In the genomic region with DNA sequence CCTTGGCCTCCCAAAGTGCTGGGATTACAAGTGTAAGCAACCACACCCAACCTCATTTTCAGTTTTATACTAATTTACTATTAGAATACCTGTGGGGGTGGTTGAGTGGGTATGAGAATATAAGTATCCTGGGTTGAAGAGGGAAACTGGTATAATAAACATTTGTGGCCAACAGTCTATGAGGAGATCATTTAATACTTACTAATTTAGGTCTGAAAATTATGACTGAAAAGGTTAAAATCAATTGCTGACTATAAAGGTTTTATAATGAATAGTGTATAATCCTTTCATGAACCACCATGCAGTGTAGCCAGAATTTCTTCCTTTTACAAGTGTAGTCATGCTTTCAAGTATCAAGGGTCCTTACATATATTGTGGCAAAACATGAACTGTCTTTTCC, we compare ENCODE assay signal across 2 cellular contexts.
TF ChIP-seq lines count a peak whose summit lies in the region.

No MANE protein-coding gene starts in this region.

TF ChIP-seq in K562, 482 proteins besides CTCF, POLR2A, EP300 and RAD21:
- TF ChIP-seq RBM39 (optimal IDR thresholded peaks at IDR 0.05; ENCODE audit: low read depth, low read length) (no peak), ZNF507 (tag; conservative IDR thresholded peaks at IDR 0.05) (no peak), RBM17 (IDR thresholded peaks at IDR 0.05; ENCODE audit: borderline replicate concordance, low read depth, low read length) (no peak)
TF ChIP-seq in K562: peak in this region for 0.

TF ChIP-seq in SK-N-SH treated with all-trans-retinoic acid at 6 μM for 48 hours, 23 proteins besides CTCF, POLR2A, EP300 and RAD21:
- TF ChIP-seq TCF4 (CRISPR knock-in tag; IDR thresholded peaks at IDR 0.05; ENCODE audit: borderline replicate concordance) (no peak), ZFP30 (CRISPR knock-in tag; IDR thresholded peaks at IDR 0.05) (no peak), ZNF70 (CRISPR knock-in tag; IDR thresholded peaks at IDR 0.05) (no peak), ZNF8 (CRISPR knock-in tag; IDR thresholded peaks at IDR 0.05) (no peak), GLIS3 (CRISPR knock-in tag; IDR thresholded peaks at IDR 0.05) (no peak), ZFP3 (CRISPR knock-in tag; IDR thresholded peaks at IDR 0.05) (no peak), CSDC2 (CRISPR knock-in tag; IDR thresholded peaks at IDR 0.05) (no peak), PPARA (CRISPR knock-in tag; IDR thresholded peaks at IDR 0.05; ENCODE audit: borderline replicate concordance) (no peak), ISL1 (CRISPR knock-in tag; IDR thresholded peaks at IDR 0.05) (no peak), OSR1 (CRISPR knock-in tag; IDR thresholded peaks at IDR 0.05) (no peak), ZC3H10 (CRISPR knock-in tag; IDR thresholded peaks at IDR 0.05) (no peak), BACH2 (CRISPR knock-in tag; IDR thresholded peaks at IDR 0.05; ENCODE audit: borderline replicate concordance) (no peak), ZNF565 (CRISPR knock-in tag; conservative IDR thresholded peaks at IDR 0.05; ENCODE audit: low read depth) (no peak), ARNTL (CRISPR knock-in tag; IDR thresholded peaks at IDR 0.05; ENCODE audit: borderline replicate concordance, low read depth) (no peak), TOX (CRISPR knock-in tag; IDR thresholded peaks at IDR 0.05; ENCODE audit: borderline replicate concordance) (no peak), ESRRG (CRISPR knock-in tag; IDR thresholded peaks at IDR 0.05) (no peak)
- TF ChIP-seq, protein P1, sequence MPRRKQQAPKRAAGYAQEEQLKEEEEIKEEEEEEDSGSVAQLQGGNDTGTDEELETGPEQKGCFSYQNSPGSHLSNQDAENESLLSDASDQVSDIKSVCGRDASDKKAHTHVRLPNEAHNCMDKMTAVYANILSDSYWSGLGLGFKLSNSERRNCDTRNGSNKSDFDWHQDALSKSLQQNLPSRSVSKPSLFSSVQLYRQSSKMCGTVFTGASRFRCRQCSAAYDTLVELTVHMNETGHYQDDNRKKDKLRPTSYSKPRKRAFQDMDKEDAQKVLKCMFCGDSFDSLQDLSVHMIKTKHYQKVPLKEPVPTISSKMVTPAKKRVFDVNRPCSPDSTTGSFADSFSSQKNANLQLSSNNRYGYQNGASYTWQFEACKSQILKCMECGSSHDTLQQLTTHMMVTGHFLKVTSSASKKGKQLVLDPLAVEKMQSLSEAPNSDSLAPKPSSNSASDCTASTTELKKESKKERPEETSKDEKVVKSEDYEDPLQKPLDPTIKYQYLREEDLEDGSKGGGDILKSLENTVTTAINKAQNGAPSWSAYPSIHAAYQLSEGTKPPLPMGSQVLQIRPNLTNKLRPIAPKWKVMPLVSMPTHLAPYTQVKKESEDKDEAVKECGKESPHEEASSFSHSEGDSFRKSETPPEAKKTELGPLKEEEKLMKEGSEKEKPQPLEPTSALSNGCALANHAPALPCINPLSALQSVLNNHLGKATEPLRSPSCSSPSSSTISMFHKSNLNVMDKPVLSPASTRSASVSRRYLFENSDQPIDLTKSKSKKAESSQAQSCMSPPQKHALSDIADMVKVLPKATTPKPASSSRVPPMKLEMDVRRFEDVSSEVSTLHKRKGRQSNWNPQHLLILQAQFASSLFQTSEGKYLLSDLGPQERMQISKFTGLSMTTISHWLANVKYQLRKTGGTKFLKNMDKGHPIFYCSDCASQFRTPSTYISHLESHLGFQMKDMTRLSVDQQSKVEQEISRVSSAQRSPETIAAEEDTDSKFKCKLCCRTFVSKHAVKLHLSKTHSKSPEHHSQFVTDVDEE (CRISPR knock-in tag; IDR thresholded peaks at IDR 0.05), result no peak
- TF ChIP-seq, protein P2, sequence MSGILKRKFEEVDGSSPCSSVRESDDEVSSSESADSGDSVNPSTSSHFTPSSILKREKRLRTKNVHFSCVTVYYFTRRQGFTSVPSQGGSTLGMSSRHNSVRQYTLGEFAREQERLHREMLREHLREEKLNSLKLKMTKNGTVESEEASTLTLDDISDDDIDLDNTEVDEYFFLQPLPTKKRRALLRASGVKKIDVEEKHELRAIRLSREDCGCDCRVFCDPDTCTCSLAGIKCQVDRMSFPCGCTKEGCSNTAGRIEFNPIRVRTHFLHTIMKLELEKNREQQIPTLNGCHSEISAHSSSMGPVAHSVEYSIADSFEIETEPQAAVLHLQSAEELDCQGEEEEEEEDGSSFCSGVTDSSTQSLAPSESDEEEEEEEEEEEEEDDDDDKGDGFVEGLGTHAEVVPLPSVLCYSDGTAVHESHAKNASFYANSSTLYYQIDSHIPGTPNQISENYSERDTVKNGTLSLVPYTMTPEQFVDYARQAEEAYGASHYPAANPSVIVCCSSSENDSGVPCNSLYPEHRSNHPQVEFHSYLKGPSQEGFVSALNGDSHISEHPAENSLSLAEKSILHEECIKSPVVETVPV (CRISPR knock-in tag; IDR thresholded peaks at IDR 0.05), result no peak
- TF ChIP-seq, protein P3, sequence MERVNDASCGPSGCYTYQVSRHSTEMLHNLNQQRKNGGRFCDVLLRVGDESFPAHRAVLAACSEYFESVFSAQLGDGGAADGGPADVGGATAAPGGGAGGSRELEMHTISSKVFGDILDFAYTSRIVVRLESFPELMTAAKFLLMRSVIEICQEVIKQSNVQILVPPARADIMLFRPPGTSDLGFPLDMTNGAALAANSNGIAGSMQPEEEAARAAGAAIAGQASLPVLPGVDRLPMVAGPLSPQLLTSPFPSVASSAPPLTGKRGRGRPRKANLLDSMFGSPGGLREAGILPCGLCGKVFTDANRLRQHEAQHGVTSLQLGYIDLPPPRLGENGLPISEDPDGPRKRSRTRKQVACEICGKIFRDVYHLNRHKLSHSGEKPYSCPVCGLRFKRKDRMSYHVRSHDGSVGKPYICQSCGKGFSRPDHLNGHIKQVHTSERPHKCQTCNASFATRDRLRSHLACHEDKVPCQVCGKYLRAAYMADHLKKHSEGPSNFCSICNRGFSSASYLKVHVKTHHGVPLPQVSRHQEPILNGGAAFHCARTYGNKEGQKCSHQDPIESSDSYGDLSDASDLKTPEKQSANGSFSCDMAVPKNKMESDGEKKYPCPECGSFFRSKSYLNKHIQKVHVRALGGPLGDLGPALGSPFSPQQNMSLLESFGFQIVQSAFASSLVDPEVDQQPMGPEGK (CRISPR knock-in tag; IDR thresholded peaks at IDR 0.05; ENCODE audit: borderline replicate concordance), result no peak
